ENCODE assay signal across 8 cellular contexts in the genomic region with DNA sequence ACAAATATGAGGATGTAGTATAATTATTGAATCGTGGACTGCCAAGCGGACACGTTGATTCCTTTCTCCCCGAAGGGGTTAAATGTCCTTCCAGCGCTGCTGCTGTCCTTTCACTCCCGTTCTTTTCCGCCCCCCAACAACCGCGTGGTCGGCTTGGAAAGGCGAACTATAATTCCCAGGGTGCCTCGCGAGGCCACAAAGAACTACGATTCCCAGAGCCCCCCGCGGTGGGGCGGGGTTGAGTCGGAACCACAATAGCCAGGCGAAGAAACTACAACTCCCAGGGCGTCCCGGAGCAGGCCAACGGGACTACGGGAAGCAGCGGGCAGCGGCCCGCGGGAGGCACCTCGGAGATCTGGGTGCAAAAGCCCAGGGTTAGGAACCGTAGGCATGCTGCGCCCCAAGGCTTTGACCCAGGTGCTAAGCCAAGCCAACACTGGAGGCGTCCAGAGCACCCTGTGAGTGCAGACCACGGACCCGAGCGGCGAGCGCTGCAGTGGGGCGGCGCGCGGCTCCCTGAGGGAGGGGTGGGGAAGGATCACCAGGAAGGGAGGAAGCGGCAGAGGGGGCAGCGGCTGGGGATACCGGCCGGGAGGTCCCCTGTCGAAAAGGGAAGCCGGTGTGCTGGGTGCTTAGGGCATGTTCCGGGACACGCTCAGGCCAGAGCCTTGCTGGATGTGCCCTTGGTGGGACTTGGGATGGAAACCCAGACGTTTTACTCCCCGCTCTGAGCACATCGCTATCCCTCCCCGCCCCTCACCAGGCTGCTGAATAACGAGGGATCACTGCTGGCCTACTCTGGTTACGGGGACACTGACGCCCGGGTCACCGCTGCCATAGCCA. TPM values are rescaled to one million over a fixed set of nuclear protein-coding genes. Genes with fewer than 3 reads are reported as not detected.
DNase-seq lines count a peak whose midpoint lies in the region; ATAC-seq, FAIRE-seq and TF ChIP-seq lines count a peak whose summit lies in the region.

LAMTOR2 (plus strand) TSS at position 283 of the 843 bp plus-strand sequence; CDS start at position 391, 108 bp downstream.

- FAIRE-seq in keratinocyte (lab: Jason Lieb, UNC) = no peak

- H2AFZ ChIP-seq in keratinocyte (ENCODE audit: control insufficient read depth, low read length) = peak within 1 kb of the TSS; percentile 89

- peaks cover 2% of the 10 kb centered on the region for H3K9me1 ChIP-seq in keratinocyte (ENCODE audit: control insufficient read depth, extremely low read depth, insufficient read depth, low read length)

- dilution Hi-C loops in keratinocyte (cut with MboI; ENCODE audit: extremely low pct_ligation_motif_present, low sequenced_read_pairs) = no loop called here

- H3K79me2 ChIP-seq in keratinocyte (ENCODE audit: control insufficient read depth, insufficient read depth, low read length) = peaks cover 35% of the 10 kb centered on the region

- H3K4me3 ChIP-seq in AG09309 (ENCODE audit: control insufficient read depth, low read depth, low read length) = peak within 1 kb of the TSS; percentile 71
- H3K4me3 ChIP-seq in keratinocyte (ENCODE audit: control insufficient read depth in 2 of 3, extremely low read depth in 1 of 3, insufficient read depth in 2 of 3, low read depth in 1 of 3, low read length in 3 of 3) = peak within 1 kb of the TSS; percentile 87 to 96 (median 90)

- H3K9me3 ChIP-seq in keratinocyte (ENCODE audit: control insufficient read depth, low read depth, low read length) = no peaks in the 10 kb centered on the region

- DNase-seq in AG09309 (ENCODE audit: low read depth) = peak; percentile 68
- peak; percentile 97 for DNase-seq in NCI-H446 treated with DMSO at 0.1 percent for 48 hours (lab: John Stamatoyannopoulos, UW)
- DNase-seq in cerebellar cortex (ENCODE audit: low spot score) = peak; percentile 98
- peak; percentile 66 for DNase-seq in keratinocyte (ENCODE audit: low read depth, low spot score)
- peak; percentile 92 to 95 for DNase-seq in stimulated activated CD4-positive, alpha-beta T cell treated with anti-CD3 and anti-CD28 coated beads, Interleukin-15, amount 100 ng/mL, for 1 hour (ENCODE audit: low read depth in 1 of 2, low spot score in 1 of 2)

- H3K27ac ChIP-seq in keratinocyte (ENCODE audit: control insufficient read depth, insufficient read depth, low read length) = peak within 1 kb of the TSS; percentile 96

- H4K20me1 ChIP-seq in keratinocyte (ENCODE audit: control insufficient read depth, extremely low read depth, insufficient read depth, low read length) = no peaks in the 10 kb centered on the region

- peaks cover 13% of the 10 kb centered on the region for H3K4me1 ChIP-seq in keratinocyte (ENCODE audit: control insufficient read depth, extremely low read depth, insufficient read depth, low read length)

- no peaks in the 10 kb centered on the region for H3K27me3 ChIP-seq in keratinocyte (ENCODE audit: control insufficient read depth, extremely low read depth, insufficient read depth, low read length)

- TF ChIP-seq CTCF in AG09309 (IDR thresholded peaks at IDR 0.05; ENCODE audit: control insufficient read depth, insufficient read depth, low read depth, low read length, missing control alignments) = no peak
- no peak for TF ChIP-seq CTCF in keratinocyte (optimal IDR thresholded peaks at IDR 0.05 in 1 of 3, IDR thresholded peaks at IDR 0.05 in 1 of 3, conservative IDR thresholded peaks at IDR 0.05 in 1 of 3; ENCODE audit: extremely low read depth in 1 of 3, insufficient read depth in 2 of 3, low read length in 3 of 3)

- ATAC-seq in GM19035 (IDR thresholded peaks at IDR 0.05; ENCODE audit: unreplicated experiment) (peak; percentile 76), HG03354 (IDR thresholded peaks at IDR 0.05; ENCODE audit: poor library complexity, severe bottlenecking, unreplicated experiment) (peak; percentile 75)
- peak; percentile 83 to 86 for ATAC-seq in activated CD4-positive, CD25-positive, alpha-beta regulatory T cell treated with anti-CD3 and anti-CD28 coated beads, Interleukin-2, amount 50 U/mL, for 24 hours

- peaks cover 5 to 7% of the 10 kb centered on the region in 2 experiments for H3K36me3 ChIP-seq in keratinocyte (ENCODE audit: control insufficient read depth in 2 of 2, extremely low read depth in 1 of 2, insufficient read depth in 2 of 2, low read length in 2 of 2)

- H3K9ac ChIP-seq in keratinocyte (ENCODE audit: control insufficient read depth, extremely low read depth, insufficient read depth, low read length) = peak within 1 kb of the TSS; percentile 95

- H3K4me2 ChIP-seq in keratinocyte (ENCODE audit: control insufficient read depth, extremely low read depth, insufficient read depth, low read depth, low read length) = peak within 1 kb of the TSS; percentile 100

RNA-seq across cellular contexts. Expression of gene LAMTOR2, which starts in this region (rescaled TPM):
- polyA plus RNA-seq in keratinocyte = 67.5 to 98.0 TPM (median 96.0 TPM) in 3 replicates
- 205 TPM for polyA plus RNA-seq in keratinocyte (2011; ENCODE audit: low read depth)
- 88.2 and 157 TPM in 2 replicates for polyA plus RNA-seq in keratinocyte (2011; cell fraction: cytosol; rRNA removed)
- polyA plus RNA-seq in keratinocyte (2011; cell fraction: nucleus; rRNA removed) = 34.3 and 43.3 TPM in 2 replicates
- 96.1 and 119 TPM in 2 replicates for polyA plus RNA-seq in keratinocyte (2012; ENCODE audit: low replicate concordance)
- 37.0 to 68.3 TPM (median 56.5 TPM) in 3 replicates for polyA minus RNA-seq in keratinocyte
- 30.1 TPM for polyA minus RNA-seq in keratinocyte (2011; cell fraction: cytosol; rRNA and poly(A)+ RNA removed)
- polyA minus RNA-seq in keratinocyte (2011; cell fraction: nucleus; rRNA and poly(A)+ RNA removed) = 11.8 and 14.7 TPM in 2 replicates

Comparison
In these comparisons a context has a peak if more than half of its experiments do, and no peak if none do; other contexts are left out.
1. Peak in every context shown above with its lines: DNase-seq, ATAC-seq, H3K4me3 ChIP-seq and H3K27ac ChIP-seq.